9 cellular contexts compared by ENCODE assay signal in the genomic region with DNA sequence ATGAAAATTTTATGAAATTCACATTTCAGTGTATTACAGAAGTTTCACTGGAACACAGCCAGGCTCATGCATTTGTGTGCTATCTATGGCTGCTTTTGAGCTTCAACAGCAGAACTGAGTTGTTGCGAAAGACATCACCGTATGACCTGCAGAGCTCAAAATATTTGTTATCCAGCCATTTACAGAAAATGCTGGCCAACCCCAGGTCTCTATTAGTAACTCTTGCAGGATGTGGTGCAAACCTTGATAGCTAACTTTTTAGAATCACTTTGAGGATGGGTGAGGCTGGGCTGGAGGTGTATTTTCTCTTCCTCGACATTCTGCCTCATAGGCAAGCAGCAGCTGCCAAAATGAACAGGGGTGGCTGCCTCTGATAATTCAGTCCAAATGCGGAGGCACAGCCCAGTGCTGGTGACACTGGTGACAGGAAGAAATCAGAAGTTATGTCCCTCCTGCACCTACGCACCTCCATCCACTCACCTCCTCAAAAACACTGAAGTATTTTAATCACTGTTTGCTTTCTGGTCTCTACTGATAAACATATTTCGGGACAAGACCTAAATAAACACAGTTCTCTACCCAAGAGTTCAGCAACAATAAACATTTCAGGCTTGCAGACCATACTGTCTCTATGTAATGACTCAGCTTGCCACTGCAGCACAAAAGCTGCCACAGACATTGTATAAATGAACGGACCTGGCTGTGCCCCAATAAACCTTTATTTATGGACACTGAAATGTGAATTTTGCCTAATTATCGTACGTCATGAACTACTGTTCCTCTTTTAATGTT.
DNase-seq lines count a peak whose midpoint lies in the region; ATAC-seq and TF ChIP-seq lines count a peak whose summit lies in the region.
"Had no signal": no experiment of that assay in that cellular context is flagged by ENCODE, and none has a peak within 500 bp of the region (broad histone marks: within the 10 kb centered on the region; RNA-seq: fewer than 3 reads in every experiment).

No MANE protein-coding gene starts in this region.

- DNase-seq in DMS 273 (lab: John Stamatoyannopoulos, UW; ENCODE audit: unreplicated experiment): peak; percentile 34
- DNase-seq in DMS 273 treated with DMSO at 0.1 percent for 48 hours (lab: John Stamatoyannopoulos, UW): no peak
- DNase-seq in RWPE2 (ENCODE audit: low spot score): no peak
- peak; percentile 96 for DNase-seq in fibroblast of pulmonary artery (ENCODE audit: low read depth)
- DNase-seq in retinal pigment epithelial cell (ENCODE audit: low read depth): no peak
- no peak for DNase-seq in NCI-H2171 (lab: John Stamatoyannopoulos, UW)

- no peaks in the 10 kb centered on the region for H3K27me3 ChIP-seq in RWPE2 (ENCODE audit: insufficient read depth, poor library complexity, severe bottlenecking)

- no peak; the same call in 1 of the 3 replicates for ATAC-seq in RWPE2 (ENCODE audit: low read depth)
- no peak for ATAC-seq in HG03139 (IDR thresholded peaks at IDR 0.05; ENCODE audit: unreplicated experiment)
- no peak for ATAC-seq in GM19035 (IDR thresholded peaks at IDR 0.05; ENCODE audit: unreplicated experiment)

- TF ChIP-seq CTCF in RWPE2 (IDR thresholded peaks at IDR 0.05; ENCODE audit: poor library complexity, severe bottlenecking): no peak
- TF ChIP-seq CTCF in fibroblast of pulmonary artery (IDR thresholded peaks at IDR 0.05; ENCODE audit: low read length, missing control alignments): no peak
- TF ChIP-seq CTCF in retinal pigment epithelial cell (conservative IDR thresholded peaks at IDR 0.05; ENCODE audit: low read depth, low read length): no peak

- peaks cover 38% of the 10 kb centered on the region for H3K4me1 ChIP-seq in RWPE2 (ENCODE audit: insufficient read depth, poor library complexity, severe bottlenecking)

- H3K9me3 ChIP-seq in RWPE2 (ENCODE audit: severe bottlenecking): no peaks in the 10 kb centered on the region

- H3K36me3 ChIP-seq in RWPE2 (ENCODE audit: low read depth): no peaks in the 10 kb centered on the region

- H3K4me3 ChIP-seq in RWPE2 (ENCODE audit: severe bottlenecking): no peak overlapping the region
- H3K4me3 ChIP-seq in fibroblast of pulmonary artery (replicated peaks; ENCODE audit: low read depth, low read length): peak overlapping the region; percentile 11
- peak overlapping the region; percentile 22 for H3K4me3 ChIP-seq in retinal pigment epithelial cell (ENCODE audit: low read length)

- H3K27ac ChIP-seq in RWPE2 (ENCODE audit: poor library complexity, severe bottlenecking): peak overlapping the region; percentile 92
- H3K27ac ChIP-seq: 22Rv1 had no signal

Comparison
In these comparisons a context has a peak if more than half of its experiments do, and no peak if none do; other contexts are left out.
1. DNase-seq: peak in DMS 273 (single experiment) and fibroblast of pulmonary artery (single experiment); none in DMS 273 treated with DMSO at 0.1 percent for 48 hours (single experiment), RWPE2 (single experiment), retinal pigment epithelial cell (single experiment) and NCI-H2171 (single experiment).